ENCODE assay signal across 1 cellular context in the genomic region with DNA sequence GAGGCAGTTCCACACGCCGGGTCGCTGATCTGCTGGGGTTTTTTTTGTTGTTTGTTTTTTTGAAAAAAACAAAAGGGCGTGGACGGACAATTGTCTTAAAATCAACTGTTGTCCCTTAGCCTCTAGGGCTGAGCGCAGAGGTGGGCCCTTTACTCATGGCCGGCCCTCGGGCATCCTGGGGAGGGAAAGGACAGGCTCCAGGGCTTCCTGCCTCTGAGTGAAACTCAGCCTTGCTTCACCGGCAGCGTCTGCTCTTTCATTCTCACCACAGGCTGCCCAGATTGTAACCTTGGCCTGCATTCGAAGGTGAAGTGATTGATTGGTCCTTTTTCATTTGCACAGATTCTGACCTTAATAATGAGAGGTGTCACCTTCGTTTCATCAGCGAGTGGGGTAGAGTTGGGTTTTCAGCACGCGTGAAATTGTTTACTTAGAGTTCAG.
TF ChIP-seq lines count a peak whose summit lies in the region.

No MANE protein-coding gene starts in this region.

TF ChIP-seq in HepG2, 621 proteins besides CTCF, POLR2A, EP300 and RAD21 (continued from another document and continues in another):
- TF ChIP-seq PRMT3 (CRISPR knock-in tag; IDR thresholded peaks at IDR 0.05; ENCODE audit: borderline replicate concordance, low read depth) (peak; percentile 85; the same call in 1 of the 2 replicates), RFXANK (CRISPR knock-in tag; IDR thresholded peaks at IDR 0.05) (no peak), MTA3 (CRISPR knock-in tag; IDR thresholded peaks at IDR 0.05) (no peak), RFX5 (IDR thresholded peaks at IDR 0.05; ENCODE audit: low read depth, low read length) (no peak), ZNF549 (CRISPR knock-in tag; IDR thresholded peaks at IDR 0.05) (no peak), ZBTB3 (CRISPR knock-in tag; IDR thresholded peaks at IDR 0.05; ENCODE audit: borderline replicate concordance, low read depth) (0 out of 2 replicates have a peak, but pooled peaks have one; percentile 46), SKI (IDR thresholded peaks at IDR 0.05; ENCODE audit: partially characterized antibody) (no peak), YEATS2 (CRISPR knock-in tag; IDR thresholded peaks at IDR 0.05; ENCODE audit: borderline replicate concordance) (0 out of 2 replicates have a peak, but pooled peaks have one; percentile 9), MEIS1 (CRISPR knock-in tag; IDR thresholded peaks at IDR 0.05; ENCODE audit: borderline replicate concordance) (no peak), ZNF577 (CRISPR knock-in tag; IDR thresholded peaks at IDR 0.05; ENCODE audit: borderline replicate concordance, low read depth) (no peak), PITX1 (CRISPR knock-in tag; IDR thresholded peaks at IDR 0.05) (peak; percentile 31; the same call in 1 of the 2 replicates), ZNF570 (CRISPR knock-in tag; IDR thresholded peaks at IDR 0.05; ENCODE audit: borderline replicate concordance) (no peak), HMG20B (CRISPR knock-in tag; conservative IDR thresholded peaks at IDR 0.05) (no peak), SALL2 (CRISPR knock-in tag; IDR thresholded peaks at IDR 0.05) (no peak), GFI1 (CRISPR knock-in tag; IDR thresholded peaks at IDR 0.05; ENCODE audit: borderline replicate concordance) (0 out of 2 replicates have a peak, but pooled peaks have one; percentile 54), DPF2 (CRISPR knock-in tag; IDR thresholded peaks at IDR 0.05; ENCODE audit: borderline replicate concordance, low read depth) (0 out of 2 replicates have a peak, but pooled peaks have one; percentile 12), CENPT (CRISPR knock-in tag; IDR thresholded peaks at IDR 0.05; ENCODE audit: low read depth) (no peak), NFRKB (IDR thresholded peaks at IDR 0.05) (no peak), SP1 (IDR thresholded peaks at IDR 0.05) (no peak), SP1 (CRISPR knock-in tag; IDR thresholded peaks at IDR 0.05) (no peak), PHB2 (IDR thresholded peaks at IDR 0.05; ENCODE audit: partially characterized antibody) (no peak), ZNF598 (CRISPR knock-in tag; IDR thresholded peaks at IDR 0.05; ENCODE audit: borderline replicate concordance) (no peak), GZF1 (CRISPR knock-in tag; IDR thresholded peaks at IDR 0.05) (no peak), HMG20A (CRISPR knock-in tag; IDR thresholded peaks at IDR 0.05; ENCODE audit: borderline replicate concordance) (no peak), ASH2L (IDR thresholded peaks at IDR 0.05; ENCODE audit: insufficient read length, low read depth, low read length) (no peak), FOXP1 (IDR thresholded peaks at IDR 0.05) (no peak), FOXP1 (CRISPR knock-in tag; IDR thresholded peaks at IDR 0.05) (no peak), TAF1 (CRISPR knock-in tag; IDR thresholded peaks at IDR 0.05) (no peak), ZNF841 (CRISPR knock-in tag; IDR thresholded peaks at IDR 0.05; ENCODE audit: borderline replicate concordance) (no peak), HIVEP1 (CRISPR knock-in tag; IDR thresholded peaks at IDR 0.05) (no peak), HNF4G (IDR thresholded peaks at IDR 0.05; ENCODE audit: borderline replicate concordance, low read depth, low read length) (no peak), HNF4G (CRISPR knock-in tag; IDR thresholded peaks at IDR 0.05; ENCODE audit: borderline replicate concordance, low read depth) (peak; percentile 36; the same call in 1 of the 2 replicates), SRY (CRISPR knock-in tag; IDR thresholded peaks at IDR 0.05) (no peak), HES4 (CRISPR knock-in tag; IDR thresholded peaks at IDR 0.05; ENCODE audit: borderline replicate concordance) (no peak), ZNF510 (CRISPR knock-in tag; IDR thresholded peaks at IDR 0.05; ENCODE audit: low read depth) (peak; percentile 45; the same call in 1 of the 2 replicates), ZNF256 (CRISPR knock-in tag; conservative IDR thresholded peaks at IDR 0.05) (no peak), ZBTB8A (CRISPR knock-in tag; IDR thresholded peaks at IDR 0.05; ENCODE audit: borderline replicate concordance, low read depth) (no peak), ZKSCAN5 (CRISPR knock-in tag; IDR thresholded peaks at IDR 0.05) (no peak), TSC22D2 (CRISPR knock-in tag; IDR thresholded peaks at IDR 0.05; ENCODE audit: borderline replicate concordance) (no peak), KLF6 (CRISPR knock-in tag; IDR thresholded peaks at IDR 0.05) (no peak; the same call in 1 of the 2 replicates), CEBPG (CRISPR knock-in tag; IDR thresholded peaks at IDR 0.05) (0 out of 2 replicates have a peak, but pooled peaks have one; percentile 30), KDM4B (CRISPR knock-in tag; IDR thresholded peaks at IDR 0.05) (no peak), NR1H2 (CRISPR knock-in tag; IDR thresholded peaks at IDR 0.05; ENCODE audit: borderline replicate concordance, low read depth) (no peak), ZNF652 (CRISPR knock-in tag; IDR thresholded peaks at IDR 0.05; ENCODE audit: borderline replicate concordance, low read depth) (no peak), ARHGAP35 (CRISPR knock-in tag; IDR thresholded peaks at IDR 0.05; ENCODE audit: borderline replicate concordance) (no peak)
- TF ChIP-seq, protein P1, sequence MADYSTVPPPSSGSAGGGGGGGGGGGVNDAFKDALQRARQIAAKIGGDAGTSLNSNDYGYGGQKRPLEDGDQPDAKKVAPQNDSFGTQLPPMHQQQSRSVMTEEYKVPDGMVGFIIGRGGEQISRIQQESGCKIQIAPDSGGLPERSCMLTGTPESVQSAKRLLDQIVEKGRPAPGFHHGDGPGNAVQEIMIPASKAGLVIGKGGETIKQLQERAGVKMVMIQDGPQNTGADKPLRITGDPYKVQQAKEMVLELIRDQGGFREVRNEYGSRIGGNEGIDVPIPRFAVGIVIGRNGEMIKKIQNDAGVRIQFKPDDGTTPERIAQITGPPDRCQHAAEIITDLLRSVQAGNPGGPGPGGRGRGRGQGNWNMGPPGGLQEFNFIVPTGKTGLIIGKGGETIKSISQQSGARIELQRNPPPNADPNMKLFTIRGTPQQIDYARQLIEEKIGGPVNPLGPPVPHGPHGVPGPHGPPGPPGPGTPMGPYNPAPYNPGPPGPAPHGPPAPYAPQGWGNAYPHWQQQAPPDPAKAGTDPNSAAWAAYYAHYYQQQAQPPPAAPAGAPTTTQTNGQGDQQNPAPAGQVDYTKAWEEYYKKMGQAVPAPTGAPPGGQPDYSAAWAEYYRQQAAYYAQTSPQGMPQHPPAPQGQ (CRISPR knock-in tag; IDR thresholded peaks at IDR 0.05; ENCODE audit: borderline replicate concordance), result no peak
- TF ChIP-seq, protein P2, sequence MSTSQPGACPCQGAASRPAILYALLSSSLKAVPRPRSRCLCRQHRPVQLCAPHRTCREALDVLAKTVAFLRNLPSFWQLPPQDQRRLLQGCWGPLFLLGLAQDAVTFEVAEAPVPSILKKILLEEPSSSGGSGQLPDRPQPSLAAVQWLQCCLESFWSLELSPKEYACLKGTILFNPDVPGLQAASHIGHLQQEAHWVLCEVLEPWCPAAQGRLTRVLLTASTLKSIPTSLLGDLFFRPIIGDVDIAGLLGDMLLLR (CRISPR knock-in tag; IDR thresholded peaks at IDR 0.05), result no peak
- TF ChIP-seq, protein P3, sequence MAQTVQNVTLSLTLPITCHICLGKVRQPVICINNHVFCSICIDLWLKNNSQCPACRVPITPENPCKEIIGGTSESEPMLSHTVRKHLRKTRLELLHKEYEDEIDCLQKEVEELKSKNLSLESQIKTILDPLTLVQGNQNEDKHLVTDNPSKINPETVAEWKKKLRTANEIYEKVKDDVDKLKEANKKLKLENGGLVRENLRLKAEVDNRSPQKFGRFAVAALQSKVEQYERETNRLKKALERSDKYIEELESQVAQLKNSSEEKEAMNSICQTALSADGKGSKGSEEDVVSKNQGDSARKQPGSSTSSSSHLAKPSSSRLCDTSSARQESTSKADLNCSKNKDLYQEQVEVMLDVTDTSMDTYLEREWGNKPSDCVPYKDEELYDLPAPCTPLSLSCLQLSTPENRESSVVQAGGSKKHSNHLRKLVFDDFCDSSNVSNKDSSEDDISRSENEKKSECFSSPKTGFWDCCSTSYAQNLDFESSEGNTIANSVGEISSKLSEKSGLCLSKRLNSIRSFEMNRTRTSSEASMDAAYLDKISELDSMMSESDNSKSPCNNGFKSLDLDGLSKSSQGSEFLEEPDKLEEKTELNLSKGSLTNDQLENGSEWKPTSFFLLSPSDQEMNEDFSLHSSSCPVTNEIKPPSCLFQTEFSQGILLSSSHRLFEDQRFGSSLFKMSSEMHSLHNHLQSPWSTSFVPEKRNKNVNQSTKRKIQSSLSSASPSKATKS (CRISPR knock-in tag; IDR thresholded peaks at IDR 0.05), result no peak
- TF ChIP-seq, protein P4, sequence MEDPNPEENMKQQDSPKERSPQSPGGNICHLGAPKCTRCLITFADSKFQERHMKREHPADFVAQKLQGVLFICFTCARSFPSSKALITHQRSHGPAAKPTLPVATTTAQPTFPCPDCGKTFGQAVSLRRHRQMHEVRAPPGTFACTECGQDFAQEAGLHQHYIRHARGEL (CRISPR knock-in tag; IDR thresholded peaks at IDR 0.05), result no peak
- TF ChIP-seq, protein P5, sequence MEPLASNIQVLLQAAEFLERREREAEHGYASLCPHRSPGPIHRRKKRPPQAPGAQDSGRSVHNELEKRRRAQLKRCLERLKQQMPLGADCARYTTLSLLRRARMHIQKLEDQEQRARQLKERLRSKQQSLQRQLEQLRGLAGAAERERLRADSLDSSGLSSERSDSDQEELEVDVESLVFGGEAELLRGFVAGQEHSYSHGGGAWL (CRISPR knock-in tag; IDR thresholded peaks at IDR 0.05), result no peak
- TF ChIP-seq, protein P6, sequence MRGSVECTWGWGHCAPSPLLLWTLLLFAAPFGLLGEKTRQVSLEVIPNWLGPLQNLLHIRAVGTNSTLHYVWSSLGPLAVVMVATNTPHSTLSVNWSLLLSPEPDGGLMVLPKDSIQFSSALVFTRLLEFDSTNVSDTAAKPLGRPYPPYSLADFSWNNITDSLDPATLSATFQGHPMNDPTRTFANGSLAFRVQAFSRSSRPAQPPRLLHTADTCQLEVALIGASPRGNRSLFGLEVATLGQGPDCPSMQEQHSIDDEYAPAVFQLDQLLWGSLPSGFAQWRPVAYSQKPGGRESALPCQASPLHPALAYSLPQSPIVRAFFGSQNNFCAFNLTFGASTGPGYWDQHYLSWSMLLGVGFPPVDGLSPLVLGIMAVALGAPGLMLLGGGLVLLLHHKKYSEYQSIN (CRISPR knock-in tag; IDR thresholded peaks at IDR 0.05; ENCODE audit: borderline replicate concordance), result no peak
- TF ChIP-seq, protein P7, sequence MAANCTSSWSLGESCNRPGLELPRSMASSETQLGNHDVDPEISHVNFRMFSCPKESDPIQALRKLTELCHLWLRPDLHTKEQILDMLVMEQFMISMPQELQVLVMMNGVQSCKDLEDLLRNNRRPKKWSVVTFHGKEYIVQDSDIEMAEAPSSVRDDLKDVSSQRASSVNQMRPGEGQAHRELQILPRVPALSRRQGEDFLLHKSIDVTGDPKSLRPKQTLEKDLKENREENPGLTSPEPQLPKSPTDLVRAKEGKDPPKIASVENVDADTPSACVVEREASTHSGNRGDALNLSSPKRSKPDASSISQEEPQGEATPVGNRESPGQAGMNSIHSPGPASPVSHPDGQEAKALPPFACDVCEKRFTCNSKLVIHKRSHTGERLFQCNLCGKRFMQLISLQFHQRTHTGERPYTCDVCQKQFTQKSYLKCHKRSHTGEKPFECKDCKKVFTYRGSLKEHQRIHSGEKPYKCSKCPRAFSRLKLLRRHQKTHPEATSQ (CRISPR knock-in tag; IDR thresholded peaks at IDR 0.05; ENCODE audit: borderline replicate concordance), result no peak
- TF ChIP-seq, protein P8, sequence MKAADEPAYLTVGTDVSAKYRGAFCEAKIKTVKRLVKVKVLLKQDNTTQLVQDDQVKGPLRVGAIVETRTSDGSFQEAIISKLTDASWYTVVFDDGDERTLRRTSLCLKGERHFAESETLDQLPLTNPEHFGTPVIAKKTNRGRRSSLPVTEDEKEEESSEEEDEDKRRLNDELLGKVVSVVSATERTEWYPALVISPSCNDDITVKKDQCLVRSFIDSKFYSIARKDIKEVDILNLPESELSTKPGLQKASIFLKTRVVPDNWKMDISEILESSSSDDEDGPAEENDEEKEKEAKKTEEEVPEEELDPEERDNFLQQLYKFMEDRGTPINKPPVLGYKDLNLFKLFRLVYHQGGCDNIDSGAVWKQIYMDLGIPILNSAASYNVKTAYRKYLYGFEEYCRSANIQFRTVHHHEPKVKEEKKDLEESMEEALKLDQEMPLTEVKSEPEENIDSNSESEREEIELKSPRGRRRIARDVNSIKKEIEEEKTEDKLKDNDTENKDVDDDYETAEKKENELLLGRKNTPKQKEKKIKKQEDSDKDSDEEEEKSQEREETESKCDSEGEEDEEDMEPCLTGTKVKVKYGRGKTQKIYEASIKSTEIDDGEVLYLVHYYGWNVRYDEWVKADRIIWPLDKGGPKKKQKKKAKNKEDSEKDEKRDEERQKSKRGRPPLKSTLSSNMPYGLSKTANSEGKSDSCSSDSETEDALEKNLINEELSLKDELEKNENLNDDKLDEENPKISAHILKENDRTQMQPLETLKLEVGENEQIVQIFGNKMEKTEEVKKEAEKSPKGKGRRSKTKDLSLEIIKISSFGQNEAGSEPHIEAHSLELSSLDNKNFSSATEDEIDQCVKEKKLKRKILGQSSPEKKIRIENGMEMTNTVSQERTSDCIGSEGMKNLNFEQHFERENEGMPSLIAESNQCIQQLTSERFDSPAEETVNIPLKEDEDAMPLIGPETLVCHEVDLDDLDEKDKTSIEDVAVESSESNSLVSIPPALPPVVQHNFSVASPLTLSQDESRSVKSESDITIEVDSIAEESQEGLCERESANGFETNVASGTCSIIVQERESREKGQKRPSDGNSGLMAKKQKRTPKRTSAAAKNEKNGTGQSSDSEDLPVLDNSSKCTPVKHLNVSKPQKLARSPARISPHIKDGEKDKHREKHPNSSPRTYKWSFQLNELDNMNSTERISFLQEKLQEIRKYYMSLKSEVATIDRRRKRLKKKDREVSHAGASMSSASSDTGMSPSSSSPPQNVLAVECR (CRISPR knock-in tag; IDR thresholded peaks at IDR 0.05; ENCODE audit: borderline replicate concordance), result no peak
- TF ChIP-seq, protein P9, sequence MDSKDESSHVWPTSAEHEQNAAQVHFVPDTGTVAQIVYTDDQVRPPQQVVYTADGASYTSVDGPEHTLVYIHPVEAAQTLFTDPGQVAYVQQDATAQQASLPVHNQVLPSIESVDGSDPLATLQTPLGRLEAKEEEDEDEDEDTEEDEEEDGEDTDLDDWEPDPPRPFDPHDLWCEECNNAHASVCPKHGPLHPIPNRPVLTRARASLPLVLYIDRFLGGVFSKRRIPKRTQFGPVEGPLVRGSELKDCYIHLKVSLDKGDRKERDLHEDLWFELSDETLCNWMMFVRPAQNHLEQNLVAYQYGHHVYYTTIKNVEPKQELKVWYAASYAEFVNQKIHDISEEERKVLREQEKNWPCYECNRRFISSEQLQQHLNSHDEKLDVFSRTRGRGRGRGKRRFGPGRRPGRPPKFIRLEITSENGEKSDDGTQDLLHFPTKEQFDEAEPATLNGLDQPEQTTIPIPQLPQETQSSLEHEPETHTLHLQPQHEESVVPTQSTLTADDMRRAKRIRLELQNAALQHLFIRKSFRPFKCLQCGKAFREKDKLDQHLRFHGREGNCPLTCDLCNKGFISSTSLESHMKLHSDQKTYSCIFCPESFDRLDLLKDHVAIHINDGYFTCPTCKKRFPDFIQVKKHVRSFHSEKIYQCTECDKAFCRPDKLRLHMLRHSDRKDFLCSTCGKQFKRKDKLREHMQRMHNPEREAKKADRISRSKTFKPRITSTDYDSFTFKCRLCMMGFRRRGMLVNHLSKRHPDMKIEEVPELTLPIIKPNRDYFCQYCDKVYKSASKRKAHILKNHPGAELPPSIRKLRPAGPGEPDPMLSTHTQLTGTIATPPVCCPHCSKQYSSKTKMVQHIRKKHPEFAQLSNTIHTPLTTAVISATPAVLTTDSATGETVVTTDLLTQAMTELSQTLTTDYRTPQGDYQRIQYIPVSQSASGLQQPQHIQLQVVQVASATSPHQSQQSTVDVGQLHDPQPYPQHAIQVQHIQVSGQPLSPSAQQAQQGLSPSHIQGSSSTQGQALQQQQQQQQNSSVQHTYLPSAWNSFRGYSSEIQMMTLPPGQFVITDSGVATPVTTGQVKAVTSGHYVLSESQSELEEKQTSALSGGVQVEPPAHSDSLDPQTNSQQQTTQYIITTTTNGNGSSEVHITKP (CRISPR knock-in tag; IDR thresholded peaks at IDR 0.05; ENCODE audit: low read depth), result no peak
